8 cellular contexts compared by ENCODE assay signal in genomic region chr6:12637960-12638641, GRCh38.
DNase-seq lines count a peak whose midpoint lies in the region; ATAC-seq and TF ChIP-seq lines count a peak whose summit lies in the region.

No MANE protein-coding gene starts in this region.

- no peaks in the 10 kb centered on the region for H3K4me1 ChIP-seq in prostate gland (replicated peaks)

- peaks cover 46% of the 10 kb centered on the region for H3K27me3 Mint-ChIP-seq in activated T-cell treated with anti-CD3 and anti-CD28 coated beads, Interleukin-2, amount 50 U/mL, for 24 hours

- H3K27ac ChIP-seq in prostate gland = no peak overlapping the region

- H3K36me3 ChIP-seq in prostate gland = no peaks in the 10 kb centered on the region

- no peaks in the 10 kb centered on the region for H3K27me3 ChIP-seq in prostate gland (replicated peaks; ENCODE audit: insufficient read depth)

- WGBS in prostate gland = 25% methylated on average over 7 of the region's 7 CpGs

- peak; percentile 62 for ATAC-seq in HG02642 (IDR thresholded peaks at IDR 0.05; ENCODE audit: poor library complexity, unreplicated experiment)

- H3K27ac Mint-ChIP-seq in activated T-cell treated with anti-CD3 and anti-CD28 coated beads, Interleukin-2, amount 50 U/mL, for 24 hours = no peak overlapping the region

- peaks cover 7% of the 10 kb centered on the region for H3K9me3 Mint-ChIP-seq in activated T-cell treated with anti-CD3 and anti-CD28 coated beads, Interleukin-2, amount 50 U/mL, for 24 hours

- peak; percentile 13 to 71 (median 68) for TF ChIP-seq CTCF in prostate gland (IDR thresholded peaks at IDR 0.05)

- peak; percentile 77 for DNase-seq in NCI-H82 (lab: John Stamatoyannopoulos, UW)
- DNase-seq in NCI-H82 treated with DMSO at 0.1 percent for 48 hours (lab: John Stamatoyannopoulos, UW; ENCODE audit: unreplicated experiment) = no peak
- peak; percentile 46 for DNase-seq in NCI-H2227 treated with DMSO at 0.1 percent for 48 hours (lab: John Stamatoyannopoulos, UW)
- DNase-seq in activated T-cell treated with anti-CD3 and anti-CD28 coated beads, Interleukin-2, amount 50 U/mL, for 24 hours = peak; percentile 49
- peak; percentile 63 for DNase-seq in glomerular visceral epithelial cell (ENCODE audit: extremely low spot score)
- peak; percentile 11 for DNase-seq in prostate gland (ENCODE audit: low spot score)
- no peak for DNase-seq in effector CD8-positive, alpha-beta T cell (lab: John Stamatoyannopoulos, UW)

- peaks cover 6% of the 10 kb centered on the region for H3K4me1 Mint-ChIP-seq in activated T-cell treated with anti-CD3 and anti-CD28 coated beads, Interleukin-2, amount 50 U/mL, for 24 hours (ENCODE audit: low read depth)

- no peak overlapping the region for H3K4me3 ChIP-seq in prostate gland

- H3K4me3 Mint-ChIP-seq in activated T-cell treated with anti-CD3 and anti-CD28 coated beads, Interleukin-2, amount 50 U/mL, for 24 hours = no peak overlapping the region

- no peaks in the 10 kb centered on the region for H3K9me3 ChIP-seq in prostate gland

- intact Hi-C loops in prostate gland (cut with DNase I) = no loop called here

- TF ChIP-seq POLR2A in prostate gland (IDR thresholded peaks at IDR 0.05) = no peak

- no peaks in the 10 kb centered on the region for H3K36me3 Mint-ChIP-seq in activated T-cell treated with anti-CD3 and anti-CD28 coated beads, Interleukin-2, amount 50 U/mL, for 24 hours (ENCODE audit: low read depth)

Comparison
In these comparisons a context has a peak if more than half of its experiments do, and no peak if none do; other contexts are left out.
1. DNase-seq: peak in NCI-H82 (single experiment), NCI-H2227 treated with DMSO at 0.1 percent for 48 hours (single experiment), activated T-cell treated with anti-CD3 and anti-CD28 coated beads, Interleukin-2, amount 50 U/mL, for 24 hours (single experiment), glomerular visceral epithelial cell (single experiment) and prostate gland (single experiment); none in NCI-H82 treated with DMSO at 0.1 percent for 48 hours (single experiment) and effector CD8-positive, alpha-beta T cell (single experiment).